10 cellular contexts compared by ENCODE assay signal in the genomic region with DNA sequence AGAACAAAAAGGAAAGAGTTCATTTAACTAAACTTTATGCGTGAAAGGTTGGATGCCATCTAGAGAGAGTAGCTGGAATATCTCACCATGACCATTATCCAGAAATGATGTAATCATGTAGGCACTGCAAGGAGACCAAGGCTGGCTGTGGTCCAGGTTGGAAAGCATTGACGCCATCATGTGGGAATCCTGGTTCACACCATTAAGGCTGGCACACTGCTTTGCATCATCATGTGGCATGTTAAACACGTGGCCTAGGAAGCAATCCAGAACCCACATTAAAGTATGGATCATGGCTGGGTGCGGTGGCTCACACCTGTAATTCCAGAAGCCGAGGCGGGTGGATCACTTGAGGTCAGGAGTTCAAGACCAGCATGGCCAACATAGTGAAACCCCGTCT. TPM values are rescaled to one million over a fixed set of nuclear protein-coding genes. Genes with fewer than 3 reads are reported as not detected.
DNase-seq lines count a peak whose midpoint lies in the region; ATAC-seq and TF ChIP-seq lines count a peak whose summit lies in the region.
"Had no signal": no experiment of that assay in that cellular context is flagged by ENCODE, and none has a peak within 500 bp of the region (broad histone marks: within the 10 kb centered on the region; RNA-seq: fewer than 3 reads in every experiment).

No MANE protein-coding gene starts in this region.

- H3K4me1 ChIP-seq in smooth muscle cell (ENCODE audit: low read depth): no peaks in the 10 kb centered on the region

- no peak overlapping the region for H3K9ac ChIP-seq in smooth muscle cell (ENCODE audit: low read depth)

- intact Hi-C loops in Right ventricle myocardium superior (cut with DNase I): loop anchor here (5.0 kb wide), 1 partner anchor 69 kb away; no protein-coding TSS in a partner anchor

- H4K20me1 ChIP-seq in smooth muscle cell (ENCODE audit: low read depth): peaks cover 88% of the 10 kb centered on the region

- no peak for TF ChIP-seq CTCF in smooth muscle cell (IDR thresholded peaks at IDR 0.05; ENCODE audit: borderline replicate concordance, insufficient read depth, poor library complexity, severe bottlenecking)

- no peaks in the 10 kb centered on the region for H3K9me3 ChIP-seq in smooth muscle cell (replicated peaks; ENCODE audit: low read depth)
- H3K9me3 ChIP-seq: left lung had no signal

- no peak overlapping the region for H2AFZ ChIP-seq in smooth muscle cell (ENCODE audit: low read depth)

- no peaks in the 10 kb centered on the region for H3K27me3 ChIP-seq in smooth muscle cell (ENCODE audit: low read depth)

- H3F3A ChIP-seq in smooth muscle cell (ENCODE audit: low read depth): peaks cover 74% of the 10 kb centered on the region

- H3K4me2 ChIP-seq in smooth muscle cell: peak overlapping the region; percentile 43

- WGBS in smooth muscle cell (ENCODE audit: low lambda C conversion rate): 62% methylated on average over 7 of the region's 7 CpGs

- H3K79me2 ChIP-seq in smooth muscle cell (ENCODE audit: low read depth): peaks cover 26% of the 10 kb centered on the region

- peak overlapping the region; percentile 90 for H3K27ac ChIP-seq in smooth muscle cell (ENCODE audit: low read depth)
- H3K27ac ChIP-seq: left lung had no signal

- H3K4me3 ChIP-seq in smooth muscle cell: peak overlapping the region; percentile 87

- DNase-seq in GM04503 (ENCODE audit: low read depth): peak; percentile 54
- peak; percentile 79 for DNase-seq in SW480 (ENCODE audit: low spot score)
- DNase-seq in Right ventricle myocardium superior: peak; percentile 67
- no peak for DNase-seq in smooth muscle cell (lab: John Stamatoyannopoulos, UW; ENCODE audit: unreplicated experiment)
- no peak for DNase-seq in NCI-H2107 (lab: John Stamatoyannopoulos, UW)
- DNase-seq in hippocampal formation (lab: John Stamatoyannopoulos, UW): no peak
- DNase-seq in NOMO-1 (lab: John Stamatoyannopoulos, UW; ENCODE audit: unreplicated experiment in 2 of 2): no peak

- ATAC-seq in Right ventricle myocardium superior (ENCODE audit: poor library complexity) (no peak), HG02798 (IDR thresholded peaks at IDR 0.05; ENCODE audit: poor library complexity, unreplicated experiment) (no peak)
- ATAC-seq: left lung, Panc1 had no signal

- H3K36me3 ChIP-seq in smooth muscle cell (ENCODE audit: low read depth): peaks cover 27% of the 10 kb centered on the region

RNA-seq across cellular contexts. Expression of a gene that starts 4.3 kb away (rescaled TPM):
- total RNA-seq in Right ventricle myocardium superior: 41.4 TPM
- 181 and 253 TPM in 2 replicates for total RNA-seq in smooth muscle cell
- polyA plus RNA-seq in smooth muscle cell: 220 and 264 TPM in 2 replicates

Comparison
In these comparisons a context has a peak if more than half of its experiments do, and no peak if none do; other contexts are left out.
1. DNase-seq: peak in GM04503 (single experiment), SW480 (single experiment) and Right ventricle myocardium superior (single experiment); none in smooth muscle cell (single experiment), NCI-H2107 (single experiment), hippocampal formation (0 of 2) and NOMO-1 (0 of 2).